In genomic region chr3:185732782-185733181, GRCh38 we compare ENCODE assay signal across 14 cellular contexts.
DNase-seq lines count a peak whose midpoint lies in the region; ATAC-seq, FAIRE-seq and TF ChIP-seq lines count a peak whose summit lies in the region.
"Had no signal": no experiment of that assay in that cellular context is flagged by ENCODE, and none has a peak within 500 bp of the region (broad histone marks: within the 10 kb centered on the region; RNA-seq: fewer than 3 reads in every experiment).

No MANE protein-coding gene starts in this region.

- H3K27me3 Mint-ChIP-seq in activated naive CD4-positive, alpha-beta T cell treated with anti-CD3 and anti-CD28 coated beads for 36 hours (ENCODE audit: low read depth): peaks cover 5% of the 10 kb centered on the region

- no peaks in the 10 kb centered on the region for H3K4me1 Mint-ChIP-seq in activated naive CD4-positive, alpha-beta T cell treated with anti-CD3 and anti-CD28 coated beads for 36 hours (ENCODE audit: low read depth)

- H3K4me3 Mint-ChIP-seq in activated naive CD4-positive, alpha-beta T cell treated with anti-CD3 and anti-CD28 coated beads for 36 hours: no peak overlapping the region
- H3K4me3 Mint-ChIP-seq: CD4-positive, alpha-beta T cell had no signal

- POLR2A ChIA-PET in BJ (lab: Charles Lee): no interaction called here

- no peaks in the 10 kb centered on the region for H3K9me3 ChIP-seq in lower lobe of right lung
- no peaks in the 10 kb centered on the region for H3K9me3 ChIP-seq in colonic mucosa
- H3K9me3 ChIP-seq: prostate gland had no signal

- TF ChIP-seq CTCF in BJ (IDR thresholded peaks at IDR 0.05; ENCODE audit: insufficient read depth, low read depth, low read length): no peak
- TF ChIP-seq CTCF in bronchial epithelial cell (IDR thresholded peaks at IDR 0.05; ENCODE audit: insufficient read depth, low read length, severe bottlenecking): no peak
- no peak for TF ChIP-seq CTCF in lower lobe of right lung (IDR thresholded peaks at IDR 0.05)
- no peak for TF ChIP-seq CTCF in colonic mucosa (IDR thresholded peaks at IDR 0.05)

- intact Hi-C loops in lower lobe of right lung (cut with DNase I) (no loop called here), colonic mucosa (cut with DNase I) (no loop called here)
- intact Hi-C loops in activated naive CD4-positive, alpha-beta T cell treated with anti-CD3 and anti-CD28 coated beads for 36 hours (cut with micrococcal nuclease): loop anchor here (10.0 kb wide), 1 partner anchor 812 kb away; the partner anchor contains the start of gene CRYGS

- CTCF ChIA-PET in BJ (lab: Yijun Ruan, JAX): interaction anchor here (0.8 to 6.3 kb wide), 11 partner anchors 13 to 211 kb away, joined by 3 to 39 read pairs (median 4); no protein-coding TSS in a partner anchor
- CTCF ChIA-PET in activated naive CD4-positive, alpha-beta T cell treated with anti-CD3 and anti-CD28 coated beads for 36 hours (lab: Charles Lee): interaction anchor here (0.9 to 1.5 kb wide), 3 partner anchors 34 to 73 kb away, joined by 3 to 5 read pairs (median 5); no protein-coding TSS in a partner anchor

- no peaks in the 10 kb centered on the region for H3K9me3 Mint-ChIP-seq in activated naive CD4-positive, alpha-beta T cell treated with anti-CD3 and anti-CD28 coated beads for 36 hours
- H3K9me3 Mint-ChIP-seq: CD4-positive, alpha-beta T cell had no signal

- FAIRE-seq in bronchial epithelial cell (lab: Jason Lieb, UNC): no peak
- FAIRE-seq: GM12891 had no signal

- DNase-seq in BJ (ENCODE audit: low read depth) (peak; percentile 49), M059J (ENCODE audit: low read depth) (peak; percentile 69), bronchial epithelial cell (ENCODE audit: low read depth) (peak; percentile 85), lower lobe of right lung (no peak), colonic mucosa (no peak)
- DNase-seq in activated naive CD4-positive, alpha-beta T cell treated with anti-CD3 and anti-CD28 coated beads for 36 hours: no peak
- DNase-seq in stimulated activated naive CD4-positive, alpha-beta T cell treated with Interleukin-2 at 50 U/mL for 16 hours (lab: John Stamatoyannopoulos, UW): no peak
- DNase-seq: CD4-positive, alpha-beta T cell; effector CD4-positive, alpha-beta T cell; NCI-H1105 treated with DMSO at 0.1 percent for 48 hours; WERI-Rb-1 had no signal

- H3K36me3 ChIP-seq in BJ (ENCODE audit: control insufficient read depth, insufficient read depth, low read length): no peaks in the 10 kb centered on the region
- H3K36me3 ChIP-seq in bronchial epithelial cell (ENCODE audit: control insufficient read depth, insufficient read depth, low read length): no peaks in the 10 kb centered on the region
- H3K36me3 ChIP-seq in lower lobe of right lung: no peaks in the 10 kb centered on the region
- H3K36me3 ChIP-seq in colonic mucosa: no peaks in the 10 kb centered on the region
- H3K36me3 ChIP-seq: prostate gland, WERI-Rb-1 had no signal

- H3K27ac ChIP-seq in lower lobe of right lung (peak overlapping the region; percentile 19), colonic mucosa (no peak overlapping the region)
- H3K27ac ChIP-seq: prostate gland, WERI-Rb-1 had no signal

- ATAC-seq in lower lobe of right lung: no peak
- ATAC-seq in GM19463 (IDR thresholded peaks at IDR 0.05; ENCODE audit: unreplicated experiment): no peak

- H3K4me3 ChIP-seq in BJ (ENCODE audit: low read depth, low read length): no peak overlapping the region
- H3K4me3 ChIP-seq in bronchial epithelial cell (ENCODE audit: low read depth, low read length): no peak overlapping the region
- no peak overlapping the region for H3K4me3 ChIP-seq in lower lobe of right lung
- no peak overlapping the region for H3K4me3 ChIP-seq in colonic mucosa
- H3K4me3 ChIP-seq: prostate gland had no signal

- H3K27ac Mint-ChIP-seq in activated naive CD4-positive, alpha-beta T cell treated with anti-CD3 and anti-CD28 coated beads for 36 hours: no peak overlapping the region
- H3K27ac Mint-ChIP-seq: CD4-positive, alpha-beta T cell had no signal

- H3K4me1 ChIP-seq in lower lobe of right lung: peaks cover 8% of the 10 kb centered on the region
- no peaks in the 10 kb centered on the region for H3K4me1 ChIP-seq in colonic mucosa
- H3K4me1 ChIP-seq: prostate gland had no signal

- H3K9ac ChIP-seq in colonic mucosa (ENCODE audit: low read depth in 2 of 2, low read length in 2 of 2): no peak overlapping the region

- no peaks in the 10 kb centered on the region for H3K36me3 Mint-ChIP-seq in activated naive CD4-positive, alpha-beta T cell treated with anti-CD3 and anti-CD28 coated beads for 36 hours (ENCODE audit: low read depth)

- H3K27me3 ChIP-seq in BJ (ENCODE audit: control insufficient read depth, insufficient read depth, low read length) (no peaks in the 10 kb centered on the region), bronchial epithelial cell (ENCODE audit: control insufficient read depth, insufficient read depth, low read length) (no peaks in the 10 kb centered on the region), lower lobe of right lung (ENCODE audit: low read depth) (no peaks in the 10 kb centered on the region), colonic mucosa (no peaks in the 10 kb centered on the region)

Comparison
In these comparisons a context has a peak if more than half of its experiments do, and no peak if none do; other contexts are left out.
1. DNase-seq: peak in BJ (single experiment), M059J (single experiment) and bronchial epithelial cell (single experiment); none in lower lobe of right lung (single experiment), activated naive CD4-positive, alpha-beta T cell treated with anti-CD3 and anti-CD28 coated beads for 36 hours (single experiment), colonic mucosa (single experiment) and stimulated activated naive CD4-positive, alpha-beta T cell treated with Interleukin-2 at 50 U/mL for 16 hours (single experiment).